1 cellular context compared by ENCODE assay signal in the genomic region with DNA sequence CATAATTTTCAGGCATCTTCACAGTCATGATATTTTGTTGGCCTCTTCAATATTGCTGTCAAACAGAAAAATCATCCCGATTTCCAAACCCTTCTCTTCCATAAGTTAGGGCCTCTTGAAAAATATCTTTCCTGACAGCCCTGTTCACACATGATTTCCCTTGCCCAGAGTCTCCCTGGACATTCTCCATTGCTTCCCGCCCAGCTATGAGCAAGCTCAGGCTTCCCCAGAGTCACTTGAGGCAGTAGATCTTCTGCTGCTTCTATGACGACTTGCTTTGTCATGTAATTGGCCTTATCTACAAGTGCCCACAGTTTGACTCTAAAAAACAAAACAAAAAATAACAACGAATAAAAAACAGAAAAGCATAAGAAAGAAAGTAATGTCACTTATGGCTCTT.
TF ChIP-seq lines count a peak whose summit lies in the region.

No MANE protein-coding gene starts in this region.

TF ChIP-seq in GM23338, 12 proteins besides CTCF, POLR2A, EP300 and RAD21 (continued from another document):
- TF ChIP-seq STAT1 (IDR thresholded peaks at IDR 0.05; ENCODE audit: unreplicated experiment) (no peak), POLR2AphosphoS5 (IDR thresholded peaks at IDR 0.05; ENCODE audit: low read depth) (no peak), JUNB (IDR thresholded peaks at IDR 0.05; ENCODE audit: unreplicated experiment) (no peak)
- TF ChIP-seq, protein P1, sequence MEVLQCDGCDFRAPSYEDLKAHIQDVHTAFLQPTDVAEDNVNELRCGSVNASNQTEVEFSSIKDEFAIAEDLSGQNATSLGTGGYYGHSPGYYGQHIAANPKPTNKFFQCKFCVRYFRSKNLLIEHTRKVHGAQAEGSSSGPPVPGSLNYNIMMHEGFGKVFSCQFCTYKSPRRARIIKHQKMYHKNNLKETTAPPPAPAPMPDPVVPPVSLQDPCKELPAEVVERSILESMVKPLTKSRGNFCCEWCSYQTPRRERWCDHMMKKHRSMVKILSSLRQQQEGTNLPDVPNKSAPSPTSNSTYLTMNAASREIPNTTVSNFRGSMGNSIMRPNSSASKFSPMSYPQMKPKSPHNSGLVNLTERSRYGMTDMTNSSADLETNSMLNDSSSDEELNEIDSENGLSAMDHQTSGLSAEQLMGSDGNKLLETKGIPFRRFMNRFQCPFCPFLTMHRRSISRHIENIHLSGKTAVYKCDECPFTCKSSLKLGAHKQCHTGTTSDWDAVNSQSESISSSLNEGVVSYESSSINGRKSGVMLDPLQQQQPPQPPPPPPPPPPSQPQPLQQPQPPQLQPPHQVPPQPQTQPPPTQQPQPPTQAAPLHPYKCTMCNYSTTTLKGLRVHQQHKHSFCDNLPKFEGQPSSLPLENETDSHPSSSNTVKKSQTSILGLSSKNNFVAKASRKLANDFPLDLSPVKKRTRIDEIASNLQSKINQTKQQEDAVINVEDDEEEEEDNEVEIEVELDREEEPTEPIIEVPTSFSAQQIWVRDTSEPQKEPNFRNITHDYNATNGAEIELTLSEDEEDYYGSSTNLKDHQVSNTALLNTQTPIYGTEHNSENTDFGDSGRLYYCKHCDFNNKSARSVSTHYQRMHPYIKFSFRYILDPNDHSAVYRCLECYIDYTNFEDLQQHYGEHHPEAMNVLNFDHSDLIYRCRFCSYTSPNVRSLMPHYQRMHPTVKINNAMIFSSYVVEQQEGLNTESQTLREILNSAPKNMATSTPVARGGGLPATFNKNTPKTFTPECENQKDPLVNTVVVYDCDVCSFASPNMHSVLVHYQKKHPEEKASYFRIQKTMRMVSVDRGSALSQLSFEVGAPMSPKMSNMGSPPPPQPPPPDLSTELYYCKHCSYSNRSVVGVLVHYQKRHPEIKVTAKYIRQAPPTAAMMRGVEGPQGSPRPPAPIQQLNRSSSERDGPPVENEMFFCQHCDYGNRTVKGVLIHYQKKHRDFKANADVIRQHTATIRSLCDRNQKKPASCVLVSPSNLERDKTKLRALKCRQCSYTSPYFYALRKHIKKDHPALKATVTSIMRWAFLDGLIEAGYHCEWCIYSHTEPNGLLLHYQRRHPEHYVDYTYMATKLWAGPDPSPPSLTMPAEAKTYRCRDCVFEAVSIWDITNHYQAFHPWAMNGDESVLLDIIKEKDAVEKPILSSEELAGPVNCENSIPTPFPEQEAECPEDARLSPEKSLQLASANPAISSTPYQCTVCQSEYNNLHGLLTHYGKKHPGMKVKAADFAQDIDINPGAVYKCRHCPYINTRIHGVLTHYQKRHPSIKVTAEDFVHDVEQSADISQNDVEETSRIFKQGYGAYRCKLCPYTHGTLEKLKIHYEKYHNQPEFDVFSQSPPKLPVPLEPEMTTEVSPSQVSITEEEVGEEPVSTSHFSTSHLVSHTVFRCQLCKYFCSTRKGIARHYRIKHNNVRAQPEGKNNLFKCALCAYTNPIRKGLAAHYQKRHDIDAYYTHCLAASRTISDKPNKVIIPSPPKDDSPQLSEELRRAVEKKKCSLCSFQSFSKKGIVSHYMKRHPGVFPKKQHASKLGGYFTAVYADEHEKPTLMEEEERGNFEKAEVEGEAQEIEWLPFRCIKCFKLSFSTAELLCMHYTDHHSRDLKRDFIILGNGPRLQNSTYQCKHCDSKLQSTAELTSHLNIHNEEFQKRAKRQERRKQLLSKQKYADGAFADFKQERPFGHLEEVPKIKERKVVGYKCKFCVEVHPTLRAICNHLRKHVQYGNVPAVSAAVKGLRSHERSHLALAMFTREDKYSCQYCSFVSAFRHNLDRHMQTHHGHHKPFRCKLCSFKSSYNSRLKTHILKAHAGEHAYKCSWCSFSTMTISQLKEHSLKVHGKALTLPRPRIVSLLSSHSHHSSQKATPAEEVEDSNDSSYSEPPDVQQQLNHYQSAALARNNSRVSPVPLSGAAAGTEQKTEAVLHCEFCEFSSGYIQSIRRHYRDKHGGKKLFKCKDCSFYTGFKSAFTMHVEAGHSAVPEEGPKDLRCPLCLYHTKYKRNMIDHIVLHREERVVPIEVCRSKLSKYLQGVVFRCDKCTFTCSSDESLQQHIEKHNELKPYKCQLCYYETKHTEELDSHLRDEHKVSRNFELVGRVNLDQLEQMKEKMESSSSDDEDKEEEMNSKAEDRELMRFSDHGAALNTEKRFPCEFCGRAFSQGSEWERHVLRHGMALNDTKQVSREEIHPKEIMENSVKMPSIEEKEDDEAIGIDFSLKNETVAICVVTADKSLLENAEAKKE (CRISPR knock-in tag; IDR thresholded peaks at IDR 0.05): no peak
